28 cellular contexts compared by ENCODE assay signal in the genomic region with DNA sequence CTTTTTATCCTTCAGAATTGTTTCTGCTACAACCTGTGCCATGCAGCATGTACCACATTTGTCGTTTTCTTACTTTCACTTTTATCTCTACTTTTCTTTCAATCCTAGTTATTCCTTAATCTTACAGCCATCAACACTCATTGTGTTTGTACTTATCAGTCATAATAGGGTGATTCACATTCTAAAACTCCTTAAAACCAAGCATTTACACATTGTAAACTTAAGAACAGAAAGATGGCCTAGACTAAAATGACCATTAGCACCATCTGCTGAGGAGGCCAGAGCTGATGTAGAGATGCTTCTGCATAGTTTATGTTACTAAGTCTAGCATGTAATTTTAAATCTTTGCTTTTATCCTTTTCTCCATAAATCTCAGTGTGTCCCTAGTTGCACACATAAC. TPM values are rescaled to one million over a fixed set of nuclear protein-coding genes. Genes with fewer than 3 reads are reported as not detected.
"Had no signal": no experiment of that assay in that cellular context is flagged by ENCODE, and none has a peak within 500 bp of the region (broad histone marks: within the 10 kb centered on the region; RNA-seq: fewer than 3 reads in every experiment).

No MANE protein-coding gene starts in this region.

- H3K4me3 ChIP-seq: dorsolateral prefrontal cortex, heart right ventricle, left ventricle myocardium inferior, lower lobe of right lung, ovary, psoas muscle, sigmoid colon, stomach, thyroid gland had no signal

- H3K36me3 ChIP-seq: ovary had no signal

- H3K4me1 Mint-ChIP-seq: stimulated activated effector memory CD8-positive, alpha-beta T cell treated with anti-CD3 and anti-CD28 coated beads, Interleukin-12 subunit alpha, Interleukin-12 subunit beta, amount 100 ng/mL, for 72 hours had no signal

- H3K27ac Mint-ChIP-seq: naive thymus-derived CD8-positive, alpha-beta T cell; nephron progenitor cell; stimulated activated effector memory CD8-positive, alpha-beta T cell treated with anti-CD3 and anti-CD28 coated beads, Interleukin-12 subunit alpha, Interleukin-12 subunit beta, amount 100 ng/mL, for 72 hours; type B pancreatic cell had no signal

- H3K9me3 ChIP-seq: heart right ventricle, left ventricle myocardium inferior, lower lobe of right lung, ovary, psoas muscle, sigmoid colon, stomach, thyroid gland had no signal

- H3K27ac ChIP-seq: dorsolateral prefrontal cortex, heart right ventricle, left ventricle myocardium inferior, lower lobe of right lung, ovary, psoas muscle, sigmoid colon, stomach, thyroid gland had no signal

- H3K4me3 Mint-ChIP-seq: naive thymus-derived CD8-positive, alpha-beta T cell; nephron progenitor cell; stimulated activated effector memory CD8-positive, alpha-beta T cell treated with anti-CD3 and anti-CD28 coated beads, Interleukin-12 subunit alpha, Interleukin-12 subunit beta, amount 100 ng/mL, for 72 hours; type B pancreatic cell had no signal

- H3K27me3 Mint-ChIP-seq: naive thymus-derived CD8-positive, alpha-beta T cell; type B pancreatic cell had no signal

- FAIRE-seq: colon, urothelium cell line had no signal

- H3K27me3 ChIP-seq: dorsolateral prefrontal cortex, heart right ventricle, ovary, sigmoid colon, stomach, thyroid gland had no signal

- H3K4me1 ChIP-seq: heart right ventricle, left ventricle myocardium inferior, lower lobe of right lung, psoas muscle, thyroid gland had no signal

- H3K9me3 Mint-ChIP-seq: naive thymus-derived CD8-positive, alpha-beta T cell; nephron progenitor cell; stimulated activated effector memory CD8-positive, alpha-beta T cell treated with anti-CD3 and anti-CD28 coated beads, Interleukin-12 subunit alpha, Interleukin-12 subunit beta, amount 100 ng/mL, for 72 hours; type B pancreatic cell had no signal

- DNase-seq: dorsolateral prefrontal cortex; effector CD4-positive, alpha-beta T cell; foreskin melanocyte; glutamatergic neuron; heart right ventricle; hippocampal formation; islet precursor cell; kidney glomerular epithelial cell; left colon; left ventricle myocardium inferior; lower lobe of right lung; naive thymus-derived CD8-positive, alpha-beta T cell; nephron progenitor cell; nucleus accumbens; ovary; posterior cingulate gyrus; psoas muscle; right cardiac atrium; sigmoid colon; stimulated activated CD4-positive, alpha-beta T cell treated with anti-CD3 and anti-CD28 coated beads, Interleukin-2, amount 100 ng/mL, for 24 hours; stimulated activated CD4-positive, alpha-beta T cell treated with anti-CD3 and anti-CD28 coated beads, Interleukin-4, amount 100 ng/mL, for 24 hours; stimulated activated naive CD4-positive, alpha-beta T cell treated with Interleukin-2 at 50 U/mL for 16 hours; stomach; thyroid gland had no signal

RNA-seq across cellular contexts. Expression of a gene that starts 39.3 kb away (rescaled TPM):
- total RNA-seq: naive thymus-derived CD8-positive, alpha-beta T cell had no signal
